Comparison of ENCODE assay signal across 19 cellular contexts in genomic region chr10:96420610-96421009, GRCh38.
"Had no signal": no experiment of that assay in that cellular context is flagged by ENCODE, and none has a peak within 500 bp of the region (broad histone marks: within the 10 kb centered on the region; RNA-seq: fewer than 3 reads in every experiment).

No MANE protein-coding gene starts in this region.

- H3K4me3 ChIP-seq: mucosa of descending colon, neural progenitor cell, prostate gland, sigmoid colon, skin epidermis, testis, tibial nerve, upper lobe of right lung, vagina had no signal

- DNase-seq: foreskin keratinocyte; left colon; mammary epithelial cell; mucosa of descending colon; naive thymus-derived CD8-positive, alpha-beta T cell; nucleus accumbens; sigmoid colon; stimulated activated CD4-positive, alpha-beta T cell treated with anti-CD3 and anti-CD28 coated beads, Interleukin-2, amount 100 ng/mL, for 24 hours; stimulated activated CD4-positive, alpha-beta T cell treated with anti-CD3 and anti-CD28 coated beads, Interleukin-4, amount 100 ng/mL, for 4 hours; stimulated activated naive B cell treated with anti-CD40 and anti-IgM and Interleukin-4, amounts not matched to agents 10 μg/mL and 1 μg/mL and 100 μg/mL, for 72 hours; stimulated activated naive CD8-positive, alpha-beta T cell treated with anti-CD3 and anti-CD28 coated beads, Interleukin-15, amount 100 ng/mL, for 72 hours; testis; upper lobe of right lung had no signal

- H3K4me1 ChIP-seq: foreskin keratinocyte, prostate gland had no signal

- H3K9me3 ChIP-seq: mucosa of descending colon, prostate gland, sigmoid colon, testis, tibial nerve, upper lobe of right lung, vagina had no signal

- ATAC-seq: foreskin keratinocyte; left colon; mucosa of descending colon; naive thymus-derived CD8-positive, alpha-beta T cell; stimulated activated naive B cell treated with anti-CD40 and anti-IgM and Interleukin-4, amounts not matched to agents 10 μg/mL and 1 μg/mL and 100 μg/mL, for 72 hours; stimulated activated naive CD8-positive, alpha-beta T cell treated with anti-CD3 and anti-CD28 coated beads, Interleukin-15, amount 100 ng/mL, for 72 hours; upper lobe of right lung had no signal

- H3K27me3 ChIP-seq: neural progenitor cell, sigmoid colon, testis, tibial nerve, upper lobe of right lung, vagina had no signal

- H3K36me3 ChIP-seq: neural progenitor cell, prostate gland, sigmoid colon, tibial nerve, upper lobe of right lung, vagina had no signal

- H3K27ac ChIP-seq: foreskin keratinocyte, neural progenitor cell, parathyroid adenoma, prostate gland, sigmoid colon, skin epidermis, testis, tibial nerve, upper lobe of right lung, vagina had no signal
